Comparison of ENCODE assay signal across 1 cellular context in genomic region chr11:61129608-61130523, GRCh38.
TF ChIP-seq lines count a peak whose summit lies in the region.

No MANE protein-coding gene starts in this region.

TF ChIP-seq in HepG2, 621 proteins besides CTCF, POLR2A, EP300 and RAD21 (continued from another document and continues in another):
- TF ChIP-seq ZBTB33 (CRISPR knock-in tag; IDR thresholded peaks at IDR 0.05): peak; percentile 72
- TF ChIP-seq MAFG (CRISPR knock-in tag; IDR thresholded peaks at IDR 0.05): no peak
- peak; percentile 79; the same call in 1 of the 2 replicates for TF ChIP-seq ZSCAN5A (CRISPR knock-in tag; IDR thresholded peaks at IDR 0.05; ENCODE audit: borderline replicate concordance)
- no peak for TF ChIP-seq ZNF20 (CRISPR knock-in tag; IDR thresholded peaks at IDR 0.05)
- TF ChIP-seq NFRKB (IDR thresholded peaks at IDR 0.05): no peak
- no peak for TF ChIP-seq ZBTB3 (CRISPR knock-in tag; IDR thresholded peaks at IDR 0.05; ENCODE audit: borderline replicate concordance, low read depth)
- peak; percentile 12 for TF ChIP-seq TBL1XR1 (IDR thresholded peaks at IDR 0.05; ENCODE audit: borderline replicate concordance, low read length, partially characterized antibody)
- TF ChIP-seq ZNF292 (CRISPR knock-in tag; IDR thresholded peaks at IDR 0.05; ENCODE audit: borderline replicate concordance, low read depth): no peak
- 0 out of 2 replicates have a peak, but pooled peaks have one; percentile 38 for TF ChIP-seq ZBTB21 (CRISPR knock-in tag; IDR thresholded peaks at IDR 0.05)
- no peak for TF ChIP-seq ZNF367 (CRISPR knock-in tag; IDR thresholded peaks at IDR 0.05; ENCODE audit: borderline replicate concordance)
- TF ChIP-seq E2F5 (CRISPR knock-in tag; conservative IDR thresholded peaks at IDR 0.05): 0 out of 2 replicates have a peak, but pooled peaks have one; percentile 44
- TF ChIP-seq ZNF180 (CRISPR knock-in tag; IDR thresholded peaks at IDR 0.05; ENCODE audit: borderline replicate concordance, low read depth): no peak
- TF ChIP-seq ELF4 (CRISPR knock-in tag; IDR thresholded peaks at IDR 0.05; ENCODE audit: borderline replicate concordance): no peak
- peak; percentile 86; the same call in 1 of the 2 replicates for TF ChIP-seq ZSCAN9 (CRISPR knock-in tag; IDR thresholded peaks at IDR 0.05; ENCODE audit: borderline replicate concordance)
- TF ChIP-seq PHF21A (CRISPR knock-in tag; IDR thresholded peaks at IDR 0.05): 0 out of 2 replicates have a peak, but pooled peaks have one; percentile 47
- TF ChIP-seq ZBTB42 (CRISPR knock-in tag; IDR thresholded peaks at IDR 0.05): no peak
- 0 out of 2 replicates have a peak, but pooled peaks have one; percentile 51 for TF ChIP-seq CBFB (CRISPR knock-in tag; IDR thresholded peaks at IDR 0.05)
- 0 out of 2 replicates have a peak, but pooled peaks have one; percentile 69 for TF ChIP-seq SMAD9 (CRISPR knock-in tag; IDR thresholded peaks at IDR 0.05)
- no peak for TF ChIP-seq ZNF546 (CRISPR knock-in tag; conservative IDR thresholded peaks at IDR 0.05)
- TF ChIP-seq THAP11 (CRISPR knock-in tag; IDR thresholded peaks at IDR 0.05): peak; percentile 76
- peak; percentile 69 for TF ChIP-seq FOXO1 (CRISPR knock-in tag; IDR thresholded peaks at IDR 0.05)
- TF ChIP-seq ZNF616 (CRISPR knock-in tag; IDR thresholded peaks at IDR 0.05; ENCODE audit: low read depth): no peak
- TF ChIP-seq ZNF737 (CRISPR knock-in tag; IDR thresholded peaks at IDR 0.05; ENCODE audit: borderline replicate concordance): no peak
- TF ChIP-seq ZNF431 (CRISPR knock-in tag; IDR thresholded peaks at IDR 0.05; ENCODE audit: borderline replicate concordance, low read depth): no peak
- TF ChIP-seq MEIS1 (CRISPR knock-in tag; IDR thresholded peaks at IDR 0.05; ENCODE audit: borderline replicate concordance): peak; percentile 67; the same call in 1 of the 2 replicates
- TF ChIP-seq RELA (CRISPR knock-in tag; IDR thresholded peaks at IDR 0.05): peak; percentile 92
- no peak for TF ChIP-seq ZFP82 (CRISPR knock-in tag; IDR thresholded peaks at IDR 0.05; ENCODE audit: borderline replicate concordance)
- TF ChIP-seq SAP130 (CRISPR knock-in tag; IDR thresholded peaks at IDR 0.05; ENCODE audit: low read depth): peak; percentile 41
- TF ChIP-seq ZNF451 (CRISPR knock-in tag; IDR thresholded peaks at IDR 0.05): no peak; the same call in 1 of the 2 replicates
- no peak for TF ChIP-seq LCORL (IDR thresholded peaks at IDR 0.05)
- TF ChIP-seq LCORL (CRISPR knock-in tag; IDR thresholded peaks at IDR 0.05): peak; percentile 51; the same call in 1 of the 2 replicates
- TF ChIP-seq ZNF773 (CRISPR knock-in tag; IDR thresholded peaks at IDR 0.05; ENCODE audit: borderline replicate concordance): no peak
- 0 out of 2 replicates have a peak, but pooled peaks have one; percentile 30 for TF ChIP-seq MXD1 (CRISPR knock-in tag; IDR thresholded peaks at IDR 0.05)
- peak; percentile 72; the same call in 1 of the 2 replicates for TF ChIP-seq TBX2 (CRISPR knock-in tag; IDR thresholded peaks at IDR 0.05; ENCODE audit: borderline replicate concordance)
- TF ChIP-seq SP1 (IDR thresholded peaks at IDR 0.05): no peak
- TF ChIP-seq SP1 (CRISPR knock-in tag; IDR thresholded peaks at IDR 0.05): peak; percentile 59; the same call in 1 of the 2 replicates
- TF ChIP-seq SALL2 (CRISPR knock-in tag; IDR thresholded peaks at IDR 0.05): peak; percentile 82
- peak; percentile 87 for TF ChIP-seq AGO2 (optimal IDR thresholded peaks at IDR 0.05; ENCODE audit: low read depth, low read length)
- TF ChIP-seq CCDC6 (CRISPR knock-in tag; IDR thresholded peaks at IDR 0.05): no peak
- peak; percentile 84 for TF ChIP-seq POGZ (CRISPR knock-in tag; IDR thresholded peaks at IDR 0.05)
- TF ChIP-seq MAFF (IDR thresholded peaks at IDR 0.05; ENCODE audit: low read depth, low read length): no peak
- TF ChIP-seq MED8 (CRISPR knock-in tag; IDR thresholded peaks at IDR 0.05; ENCODE audit: insufficient replicate concordance): no peak
- TF ChIP-seq ZNF275 (CRISPR knock-in tag; IDR thresholded peaks at IDR 0.05; ENCODE audit: borderline replicate concordance): no peak
- TF ChIP-seq HDAC2 (CRISPR knock-in tag; IDR thresholded peaks at IDR 0.05): peak; percentile 74; the same call in 1 of the 2 replicates
- no peak for TF ChIP-seq CENPBD1 (CRISPR knock-in tag; IDR thresholded peaks at IDR 0.05; ENCODE audit: borderline replicate concordance, low read depth)
- no peak for TF ChIP-seq ZFYVE20 (CRISPR knock-in tag; IDR thresholded peaks at IDR 0.05; ENCODE audit: borderline replicate concordance, low read depth)
- no peak for TF ChIP-seq XBP1 (CRISPR knock-in tag; IDR thresholded peaks at IDR 0.05)
- no peak for TF ChIP-seq ETS1 (CRISPR knock-in tag; IDR thresholded peaks at IDR 0.05)
- TF ChIP-seq NFKB2 (CRISPR knock-in tag; IDR thresholded peaks at IDR 0.05; ENCODE audit: borderline replicate concordance): peak; percentile 58; the same call in 1 of the 2 replicates
- peak in 1 of 2 experiments; percentile 62; a peak in 1 of 4 replicates for TF ChIP-seq KLF16 (CRISPR knock-in tag; IDR thresholded peaks at IDR 0.05)
- TF ChIP-seq ZNF768 (CRISPR knock-in tag; IDR thresholded peaks at IDR 0.05): peak; percentile 57
- no peak for TF ChIP-seq RERE (CRISPR knock-in tag; IDR thresholded peaks at IDR 0.05; ENCODE audit: low read depth)
- TF ChIP-seq GATAD2A (CRISPR knock-in tag; IDR thresholded peaks at IDR 0.05): peak; percentile 76
- no peak for TF ChIP-seq SMARCE1 (IDR thresholded peaks at IDR 0.05; ENCODE audit: borderline replicate concordance)
- peak; percentile 62; the same call in 1 of the 2 replicates for TF ChIP-seq HOMEZ (CRISPR knock-in tag; IDR thresholded peaks at IDR 0.05; ENCODE audit: low read depth)
- no peak for TF ChIP-seq NCOA5 (CRISPR knock-in tag; IDR thresholded peaks at IDR 0.05)
- TF ChIP-seq NONO (IDR thresholded peaks at IDR 0.05): no peak
- peak; percentile 63; the same call in 1 of the 2 replicates for TF ChIP-seq NONO (CRISPR knock-in tag; conservative IDR thresholded peaks at IDR 0.05)
